8 cellular contexts compared by ENCODE assay signal in the genomic region with DNA sequence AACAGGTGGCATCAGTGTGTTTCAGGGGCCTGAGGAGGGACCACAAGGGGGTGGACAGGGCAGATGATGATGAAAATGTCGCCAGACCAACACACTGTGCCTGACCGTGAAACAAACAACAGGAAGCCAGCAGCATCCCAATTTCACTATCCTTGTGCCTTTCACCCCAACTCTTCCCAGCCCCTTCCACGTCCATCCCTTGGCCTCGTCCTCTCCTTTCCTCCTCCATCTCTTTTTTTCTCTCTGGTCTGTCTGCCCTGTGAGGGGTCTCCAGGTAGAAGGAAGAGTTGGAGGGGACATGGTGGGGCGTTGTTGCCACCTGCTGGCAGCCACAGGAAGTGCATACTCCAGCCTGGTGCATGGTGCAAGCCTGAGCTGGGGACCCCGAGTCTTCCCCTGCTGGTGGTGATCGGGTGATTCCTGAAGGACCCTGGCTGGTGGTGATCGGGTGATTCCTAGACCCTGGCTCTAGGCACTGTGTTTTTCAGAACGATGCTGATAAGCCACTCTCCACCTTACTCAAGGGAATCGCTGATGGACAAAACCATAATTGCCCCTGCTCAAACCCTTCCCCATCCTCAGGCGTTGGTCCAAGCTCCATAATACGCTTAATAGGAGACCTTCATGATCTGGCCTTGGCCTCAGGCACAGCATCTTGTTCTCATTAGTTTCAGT. TPM values are rescaled to one million over a fixed set of nuclear protein-coding genes. Genes with fewer than 3 reads are reported as not detected.
A peak's percentile ranks its signal among the peaks of the same experiment; 100 is the strongest.
DNase-seq lines count a peak whose midpoint lies in the region; ATAC-seq and TF ChIP-seq lines count a peak whose summit lies in the region.

No MANE protein-coding gene starts in this region.

- DNase-seq in BJ (ENCODE audit: low read depth) (no peak), NOMO-1 treated with dmso at 0.1 percent for 144 hours (lab: John Stamatoyannopoulos, UW; ENCODE audit: unreplicated experiment) (peak; percentile 36), activated T-cell treated with anti-CD3 and anti-CD28 coated beads for 24 hours (ENCODE audit: low read depth) (peak; percentile 48), esophagus squamous epithelium (lab: John Stamatoyannopoulos, UW) (no peak), type B pancreatic cell (ENCODE audit: extremely low spot score, unreplicated experiment) (peak; percentile 85), dedifferentiated amniotic fluid mesenchymal stem cell (ENCODE audit: extremely low spot score) (no peak)

- H3K36me3 ChIP-seq in BJ (ENCODE audit: control insufficient read depth, insufficient read depth, low read length): no peaks in the 10 kb centered on the region
- no peaks in the 10 kb centered on the region for H3K36me3 ChIP-seq in esophagus squamous epithelium
- no peaks in the 10 kb centered on the region for H3K36me3 ChIP-seq in neutrophil

- no peaks in the 10 kb centered on the region for H3K9me3 ChIP-seq in esophagus squamous epithelium
- no peaks in the 10 kb centered on the region for H3K9me3 ChIP-seq in neutrophil

- ATAC-seq in GM21526 (IDR thresholded peaks at IDR 0.05; ENCODE audit: low FRiP score, unreplicated experiment): peak; percentile 46

- TF ChIP-seq CTCF in BJ (IDR thresholded peaks at IDR 0.05; ENCODE audit: insufficient read depth, low read depth, low read length): peak; percentile 97
- TF ChIP-seq CTCF in esophagus squamous epithelium (IDR thresholded peaks at IDR 0.05): peak; percentile 81 to 97 (median 90)
- peak; percentile 91 for TF ChIP-seq CTCF in neutrophil (IDR thresholded peaks at IDR 0.05)
- TF ChIP-seq CTCF in type B pancreatic cell (conservative IDR thresholded peaks at IDR 0.05): peak; percentile 95

- no peak overlapping the region for H3K27ac Mint-ChIP-seq in type B pancreatic cell

- no peaks in the 10 kb centered on the region for H3K9me3 Mint-ChIP-seq in type B pancreatic cell

- H3K4me1 ChIP-seq in esophagus squamous epithelium: peaks cover 0 to 26% (median 10%) of the 10 kb centered on the region in 3 donors
- H3K4me1 ChIP-seq in neutrophil (ENCODE audit: control insufficient read depth in 1 of 2, insufficient read depth in 1 of 2, low read depth in 1 of 2, low read length in 1 of 2): peaks cover 19 to 31% of the 10 kb centered on the region in 2 experiments

- peaks cover 7% of the 10 kb centered on the region for H3K27me3 Mint-ChIP-seq in type B pancreatic cell

- CTCF ChIA-PET in BJ (lab: Yijun Ruan, JAX): interaction anchor here (0.8 to 7.2 kb wide), 27 partner anchors 10 to 1382 kb away, joined by 3 to 105 read pairs (median 5); partner anchors contain the start of genes FGFR4, LMAN2, PRELID1 and RAB24

- no peak overlapping the region for H3K4me3 Mint-ChIP-seq in type B pancreatic cell

- H3K4me3 ChIP-seq in BJ (ENCODE audit: low read depth, low read length) (no peak overlapping the region), esophagus squamous epithelium (no peak overlapping the region), neutrophil (ENCODE audit: low read depth in 1 of 2, low read length in 1 of 2) (no peak overlapping the region)

- no peaks in the 10 kb centered on the region for H3K36me3 Mint-ChIP-seq in type B pancreatic cell

- H3K4me1 Mint-ChIP-seq in type B pancreatic cell (ENCODE audit: unreplicated experiment): peaks cover 21% of the 10 kb centered on the region

- POLR2A ChIA-PET in BJ (lab: Charles Lee): no interaction called here

- no peak overlapping the region for H3K27ac ChIP-seq in esophagus squamous epithelium
- H3K27ac ChIP-seq in neutrophil: no peak overlapping the region

- no peaks in the 10 kb centered on the region for H3K27me3 ChIP-seq in BJ (ENCODE audit: control insufficient read depth, insufficient read depth, low read length)
- H3K27me3 ChIP-seq in esophagus squamous epithelium: no peaks in the 10 kb centered on the region
- H3K27me3 ChIP-seq in neutrophil: no peaks in the 10 kb centered on the region

- no peak for TF ChIP-seq POLR2A in esophagus squamous epithelium (IDR thresholded peaks at IDR 0.05)

- 18 to 28% methylated on average over 9 to 12 of the region's 12 CpGs for WGBS in esophagus squamous epithelium, 2 donors

- intact Hi-C loops in esophagus squamous epithelium (cut with DNase I): loop anchor here (5.0 kb wide), 1 partner anchor 40 kb away; no protein-coding TSS in a partner anchor

RNA-seq across cellular contexts. Expression of gene NSD1, which starts 21.7 kb away (rescaled TPM):
- 15.8 and 21.4 TPM in 2 replicates for polyA plus RNA-seq in BJ (2011; rRNA removed)
- 39.7 and 40.0 TPM in 2 replicates for polyA minus RNA-seq in BJ (2011; rRNA and poly(A)+ RNA removed)
- total RNA-seq in esophagus squamous epithelium (10 to 100 TPM; 24.0 to 39.5 (median 32.2) TPM), type B pancreatic cell (ENCODE audit: low replicate concordance) (99.6 and 115 TPM in 2 replicates)

RNA-seq across cellular contexts. Expression of gene FGFR4, which starts 25.1 kb away (rescaled TPM):
- polyA plus RNA-seq in BJ (2011; rRNA removed): 0.10 and 0.12 TPM in 2 replicates
- polyA minus RNA-seq in BJ (2011; rRNA and poly(A)+ RNA removed): 0.14 TPM in 1 of 2 replicates, not detected in the other
- 1 to 10 TPM in 3 of 4 donors, under 1 TPM in 1; 0.68 to 5.9 (median 1.9) TPM for total RNA-seq in esophagus squamous epithelium
- 33.0 and 34.1 TPM in 2 replicates for total RNA-seq in type B pancreatic cell (ENCODE audit: low replicate concordance)

Comparison
In these comparisons a context has a peak if more than half of its experiments do, and no peak if none do; other contexts are left out.
1. DNase-seq: peak in NOMO-1 treated with dmso at 0.1 percent for 144 hours (single experiment), activated T-cell treated with anti-CD3 and anti-CD28 coated beads for 24 hours (single experiment) and type B pancreatic cell (single experiment); none in BJ (single experiment), esophagus squamous epithelium (single experiment) and dedifferentiated amniotic fluid mesenchymal stem cell (single experiment).
2. Peak in every context shown above with its lines, with median percentiles within 50 percentile points of each other: CTCF ChIP-seq.